ENCODE assay signal across 16 cellular contexts in genomic region chr4:99938243-99938753, GRCh38. TPM values are rescaled to one million over a fixed set of nuclear protein-coding genes. Genes with fewer than 3 reads are reported as not detected.
A peak's percentile ranks its signal among the peaks of the same experiment; 100 is the strongest.
DNase-seq lines count a peak whose midpoint lies in the region; ATAC-seq and TF ChIP-seq lines count a peak whose summit lies in the region.
"Had no signal": no experiment of that assay in that cellular context is flagged by ENCODE, and none has a peak within 500 bp of the region (broad histone marks: within the 10 kb centered on the region; RNA-seq: fewer than 3 reads in every experiment).

No MANE protein-coding gene starts in this region.

- H2AK5ac ChIP-seq in trophoblast cell (ENCODE audit: low read length) = no peak overlapping the region

- no peak overlapping the region for H3K18ac ChIP-seq in trophoblast cell (ENCODE audit: low read length)

- no peaks in the 10 kb centered on the region for H3K27me3 Mint-ChIP-seq in activated CD8-positive, alpha-beta T cell treated with anti-CD3 and anti-CD28 coated beads for 36 hours
- H3K27me3 Mint-ChIP-seq in activated CD8-positive, alpha-beta T cell treated with anti-CD3 and anti-CD28 coated beads, Interleukin-2, amount 10 ng/mL, durations not matched to agents 7 days and 5 days (ENCODE audit: low read depth) = no peaks in the 10 kb centered on the region
- no peaks in the 10 kb centered on the region for H3K27me3 Mint-ChIP-seq in activated T-helper 1 cell treated with anti-CD3 and anti-CD28 coated beads, Interleukin-12 subunit alpha, Interleukin-12 subunit beta, Interleukin-2, Interleukin-4 antibody, amounts not matched to agents 30 ng/mL and 10 ng/mL and 1 ng/mL, durations not matched to agents 14 hours and 24 hours and 36 hours (ENCODE audit: insufficient read depth)
- H3K27me3 Mint-ChIP-seq in nephron progenitor cell (ENCODE audit: low read depth, poor library complexity) = no peaks in the 10 kb centered on the region
- H3K27me3 Mint-ChIP-seq: CD4-positive, CD25-positive, alpha-beta regulatory T cell had no signal

- peak; percentile 55 for ATAC-seq in activated CD8-positive, alpha-beta T cell treated with anti-CD3 and anti-CD28 coated beads for 36 hours
- no peak for ATAC-seq in activated CD8-positive, alpha-beta T cell treated with anti-CD3 and anti-CD28 coated beads, Interleukin-2, amount 10 ng/mL, durations not matched to agents 7 days and 5 days
- ATAC-seq: GM23338 had no signal

- H4K8ac ChIP-seq in trophoblast cell (ENCODE audit: low read depth, low read length) = no peak overlapping the region

- H3K4ac ChIP-seq in trophoblast cell (ENCODE audit: low read depth, low read length) = no peak overlapping the region

- no peak overlapping the region for H2AFZ ChIP-seq in trophoblast cell (ENCODE audit: insufficient read depth, low read length, poor library complexity)
- H2AFZ ChIP-seq: GM23338 had no signal

- H3K4me3 Mint-ChIP-seq in activated CD8-positive, alpha-beta T cell treated with anti-CD3 and anti-CD28 coated beads for 36 hours = no peak overlapping the region
- no peak overlapping the region for H3K4me3 Mint-ChIP-seq in activated CD8-positive, alpha-beta T cell treated with anti-CD3 and anti-CD28 coated beads, Interleukin-2, amount 10 ng/mL, durations not matched to agents 7 days and 5 days
- H3K4me3 Mint-ChIP-seq in activated T-helper 1 cell treated with anti-CD3 and anti-CD28 coated beads, Interleukin-12 subunit alpha, Interleukin-12 subunit beta, Interleukin-2, Interleukin-4 antibody, amounts not matched to agents 30 ng/mL and 10 ng/mL and 1 ng/mL, durations not matched to agents 14 hours and 24 hours and 36 hours = no peak overlapping the region
- no peak overlapping the region for H3K4me3 Mint-ChIP-seq in nephron progenitor cell
- H3K4me3 Mint-ChIP-seq: GM23338 had no signal

- H3K79me2 ChIP-seq in trophoblast cell (ENCODE audit: control insufficient read depth, insufficient read depth, low read length, poor library complexity) = no peaks in the 10 kb centered on the region

- H3K4me3 ChIP-seq in ovary (no peak overlapping the region), trophoblast cell (ENCODE audit: low read depth, low read length) (no peak overlapping the region)
- H3K4me3 ChIP-seq: BLaER1 treated with 17β-estradiol and CSF1 and Interleukin-3, amounts not matched to agents 10 nM and 100 nM; GM23338 had no signal

- H3K9ac ChIP-seq in trophoblast cell (ENCODE audit: low read length) = no peak overlapping the region
- H3K9ac ChIP-seq: BLaER1 treated with 17β-estradiol and CSF1 and Interleukin-3, amounts not matched to agents 10 nM and 100 nM had no signal

- TF ChIP-seq CTCF in activated CD8-positive, alpha-beta T cell treated with anti-CD3 and anti-CD28 coated beads for 36 hours (IDR thresholded peaks at IDR 0.05) = no peak
- TF ChIP-seq CTCF in nephron progenitor cell (IDR thresholded peaks at IDR 0.05) (no peak), ovary (IDR thresholded peaks at IDR 0.05) (no peak)

- DNase-seq in activated CD8-positive, alpha-beta T cell treated with anti-CD3 and anti-CD28 coated beads for 36 hours = no peak
- DNase-seq in activated CD8-positive, alpha-beta T cell treated with anti-CD3 and anti-CD28 coated beads, Interleukin-2, amount 10 ng/mL, durations not matched to agents 7 days and 5 days = no peak
- DNase-seq in NAMALWA (ENCODE audit: low spot score) (peak; percentile 6), nephron progenitor cell (no peak), UCSD-AML1 (lab: John Stamatoyannopoulos, UW; ENCODE audit: unreplicated experiment) (no peak), ovary (no peak), trophoblast cell (no peak)
- DNase-seq in activated T-helper 1 cell treated with anti-CD3 and anti-CD28 coated beads, Interleukin-12 subunit alpha, Interleukin-12 subunit beta, Interleukin-2, Interleukin-4 antibody, amounts not matched to agents 30 ng/mL and 10 ng/mL and 1 ng/mL, durations not matched to agents 14 hours and 24 hours and 36 hours (ENCODE audit: low spot score) = no peak
- DNase-seq: 8988T; ACHN; Calu3; CD4-positive, CD25-positive, alpha-beta regulatory T cell; DMS 273 treated with DMSO at 0.1 percent for 48 hours; H7 had no signal

- no peak overlapping the region for H2BK12ac ChIP-seq in trophoblast cell (ENCODE audit: low read length)

- H3K23ac ChIP-seq in trophoblast cell (ENCODE audit: low read length) = no peak overlapping the region

- no peak for TF ChIP-seq POLR2A in ovary (IDR thresholded peaks at IDR 0.05)

- H3K79me1 ChIP-seq in trophoblast cell (ENCODE audit: low read length) = no peaks in the 10 kb centered on the region

- peaks cover 53% of the 10 kb centered on the region for H3K36me3 Mint-ChIP-seq in activated CD8-positive, alpha-beta T cell treated with anti-CD3 and anti-CD28 coated beads for 36 hours (ENCODE audit: low read depth)
- peaks cover 53% of the 10 kb centered on the region for H3K36me3 Mint-ChIP-seq in activated CD8-positive, alpha-beta T cell treated with anti-CD3 and anti-CD28 coated beads, Interleukin-2, amount 10 ng/mL, durations not matched to agents 7 days and 5 days (ENCODE audit: low read depth)
- peaks cover 42% of the 10 kb centered on the region for H3K36me3 Mint-ChIP-seq in activated T-helper 1 cell treated with anti-CD3 and anti-CD28 coated beads, Interleukin-12 subunit alpha, Interleukin-12 subunit beta, Interleukin-2, Interleukin-4 antibody, amounts not matched to agents 30 ng/mL and 10 ng/mL and 1 ng/mL, durations not matched to agents 14 hours and 24 hours and 36 hours (ENCODE audit: low read depth)
- H3K36me3 Mint-ChIP-seq in nephron progenitor cell (ENCODE audit: low read depth) = peaks cover 81% of the 10 kb centered on the region

- H3K36me3 ChIP-seq in ovary = no peaks in the 10 kb centered on the region
- peaks cover 0 to 1% of the 10 kb centered on the region in 2 experiments for H3K36me3 ChIP-seq in trophoblast cell (ENCODE audit: control insufficient read depth in 1 of 2, insufficient read depth in 2 of 2, low read length in 2 of 2)

- peaks cover 36% of the 10 kb centered on the region for H3K4me1 Mint-ChIP-seq in activated CD8-positive, alpha-beta T cell treated with anti-CD3 and anti-CD28 coated beads for 36 hours (ENCODE audit: low read depth)
- peaks cover 29% of the 10 kb centered on the region for H3K4me1 Mint-ChIP-seq in activated CD8-positive, alpha-beta T cell treated with anti-CD3 and anti-CD28 coated beads, Interleukin-2, amount 10 ng/mL, durations not matched to agents 7 days and 5 days (ENCODE audit: low read depth)
- peaks cover 21% of the 10 kb centered on the region for H3K4me1 Mint-ChIP-seq in activated T-helper 1 cell treated with anti-CD3 and anti-CD28 coated beads, Interleukin-12 subunit alpha, Interleukin-12 subunit beta, Interleukin-2, Interleukin-4 antibody, amounts not matched to agents 30 ng/mL and 10 ng/mL and 1 ng/mL, durations not matched to agents 14 hours and 24 hours and 36 hours (ENCODE audit: low read depth)
- H3K4me1 Mint-ChIP-seq in nephron progenitor cell = peaks cover 6% of the 10 kb centered on the region
- H3K4me1 Mint-ChIP-seq: GM23338 had no signal

- no peak overlapping the region for H3K14ac ChIP-seq in trophoblast cell (ENCODE audit: low read length)

- H2BK5ac ChIP-seq in trophoblast cell (ENCODE audit: low read depth, low read length, poor library complexity) = no peak overlapping the region

- no peak overlapping the region for H3K27ac ChIP-seq in ovary
- no peak overlapping the region for H3K27ac ChIP-seq in trophoblast cell (ENCODE audit: low read depth, low read length)
- H3K27ac ChIP-seq: BLaER1 treated with 17β-estradiol and CSF1 and Interleukin-3, amounts not matched to agents 10 nM and 100 nM had no signal

- H2BK120ac ChIP-seq in trophoblast cell (ENCODE audit: insufficient read depth, low read length, poor library complexity) = no peak overlapping the region

- no peak overlapping the region for H4K12ac ChIP-seq in trophoblast cell (ENCODE audit: low read depth, low read length)

- H3K4me2 ChIP-seq in trophoblast cell (ENCODE audit: low read length) = no peak overlapping the region
- H3K4me2 ChIP-seq: BLaER1 treated with 17β-estradiol and CSF1 and Interleukin-3, amounts not matched to agents 10 nM and 100 nM; GM23338 had no signal

- 92 to 94% (median 93%) methylated on average over 3 of the region's 3 CpGs for WGBS in ovary, 3 donors
- WGBS in trophoblast cell (ENCODE audit: extremely low coverage, insufficient coverage, insufficient read length) = 100% methylated on average over 1 of the region's 3 CpGs

- TF ChIP-seq EP300 in ovary (IDR thresholded peaks at IDR 0.05) = no peak

- peak overlapping the region; percentile 50 for H3K27ac Mint-ChIP-seq in activated CD8-positive, alpha-beta T cell treated with anti-CD3 and anti-CD28 coated beads for 36 hours
- no peak overlapping the region for H3K27ac Mint-ChIP-seq in activated CD8-positive, alpha-beta T cell treated with anti-CD3 and anti-CD28 coated beads, Interleukin-2, amount 10 ng/mL, durations not matched to agents 7 days and 5 days
- peak overlapping the region; percentile 46 for H3K27ac Mint-ChIP-seq in activated T-helper 1 cell treated with anti-CD3 and anti-CD28 coated beads, Interleukin-12 subunit alpha, Interleukin-12 subunit beta, Interleukin-2, Interleukin-4 antibody, amounts not matched to agents 30 ng/mL and 10 ng/mL and 1 ng/mL, durations not matched to agents 14 hours and 24 hours and 36 hours
- H3K27ac Mint-ChIP-seq in nephron progenitor cell = peak overlapping the region; percentile 17
- H3K27ac Mint-ChIP-seq: GM23338 had no signal

- POLR2A ChIA-PET in activated CD8-positive, alpha-beta T cell treated with anti-CD3 and anti-CD28 coated beads for 36 hours (lab: Charles Lee) = no interaction called here
- POLR2A ChIA-PET in activated CD8-positive, alpha-beta T cell treated with anti-CD3 and anti-CD28 coated beads, Interleukin-2, amount 10 ng/mL, durations not matched to agents 7 days and 5 days (lab: Charles Lee) = no interaction called here

- H3K9me3 Mint-ChIP-seq in activated CD8-positive, alpha-beta T cell treated with anti-CD3 and anti-CD28 coated beads for 36 hours = peaks cover 11% of the 10 kb centered on the region
- peaks cover 11% of the 10 kb centered on the region for H3K9me3 Mint-ChIP-seq in activated CD8-positive, alpha-beta T cell treated with anti-CD3 and anti-CD28 coated beads, Interleukin-2, amount 10 ng/mL, durations not matched to agents 7 days and 5 days (ENCODE audit: insufficient read depth)
- peaks cover 19% of the 10 kb centered on the region for H3K9me3 Mint-ChIP-seq in activated T-helper 1 cell treated with anti-CD3 and anti-CD28 coated beads, Interleukin-12 subunit alpha, Interleukin-12 subunit beta, Interleukin-2, Interleukin-4 antibody, amounts not matched to agents 30 ng/mL and 10 ng/mL and 1 ng/mL, durations not matched to agents 14 hours and 24 hours and 36 hours
- peaks cover 54% of the 10 kb centered on the region for H3K9me3 Mint-ChIP-seq in nephron progenitor cell

- CTCF ChIA-PET in activated CD8-positive, alpha-beta T cell treated with anti-CD3 and anti-CD28 coated beads for 36 hours (lab: Charles Lee) = interaction anchor here (0.7 to 1.8 kb wide), 2 partner anchors 11 to 1531 kb away, joined by 3 to 6 read pairs; no protein-coding TSS in a partner anchor
- CTCF ChIA-PET in activated CD8-positive, alpha-beta T cell treated with anti-CD3 and anti-CD28 coated beads, Interleukin-2, amount 10 ng/mL, durations not matched to agents 7 days and 5 days (lab: Charles Lee) = interaction anchor here (1.5 kb wide), 1 partner anchor 11 kb away, joined by 4 read pairs; no protein-coding TSS in a partner anchor

- H3K9me3 ChIP-seq in ovary (no peaks in the 10 kb centered on the region), trophoblast cell (ENCODE audit: insufficient read depth, low read depth, low read length) (no peaks in the 10 kb centered on the region)

- intact Hi-C loops in activated CD8-positive, alpha-beta T cell treated with anti-CD3 and anti-CD28 coated beads for 36 hours (cut with micrococcal nuclease) = no loop called here
- intact Hi-C loops in activated T-helper 1 cell treated with anti-CD3 and anti-CD28 coated beads, Interleukin-12 subunit alpha, Interleukin-12 subunit beta, Interleukin-2, Interleukin-4 antibody, amounts not matched to agents 30 ng/mL and 10 ng/mL and 1 ng/mL, durations not matched to agents 14 hours and 24 hours and 36 hours (cut with micrococcal nuclease) = no loop called here
- intact Hi-C loops in ovary (cut with DNase I) = no loop called here

- H4K91ac ChIP-seq in trophoblast cell (ENCODE audit: low read depth, low read length) = no peak overlapping the region

- no peaks in the 10 kb centered on the region for H3K27me3 ChIP-seq in ovary
- H3K27me3 ChIP-seq in trophoblast cell (ENCODE audit: insufficient read depth, low read length) = no peaks in the 10 kb centered on the region
- H3K27me3 ChIP-seq: BLaER1 treated with 17β-estradiol and CSF1 and Interleukin-3, amounts not matched to agents 10 nM and 100 nM had no signal

- H3K4me1 ChIP-seq in ovary (ENCODE audit: insufficient read depth) (no peaks in the 10 kb centered on the region), trophoblast cell (ENCODE audit: control insufficient read depth in 1 of 2, insufficient read depth in 2 of 2, low read length in 2 of 2) (no peaks in the 10 kb centered on the region)

RNA-seq across cellular contexts. Expression of gene DNAJB14, which starts 8.1 kb away (rescaled TPM):
- 10 to 100 TPM; 40.0 to 42.5 TPM for total RNA-seq in activated CD8-positive, alpha-beta T cell treated with anti-CD3 and anti-CD28 coated beads for 36 hours
- 10 to 100 TPM; 52.7 to 54.6 TPM for total RNA-seq in activated CD8-positive, alpha-beta T cell treated with anti-CD3 and anti-CD28 coated beads, Interleukin-2, amount 10 ng/mL, durations not matched to agents 7 days and 5 days
- 52.4 and 61.0 TPM in 2 replicates for total RNA-seq in activated T-helper 1 cell treated with anti-CD3 and anti-CD28 coated beads, Interleukin-12 subunit alpha, Interleukin-12 subunit beta, Interleukin-2, Interleukin-4 antibody, amounts not matched to agents 30 ng/mL and 10 ng/mL and 1 ng/mL, durations not matched to agents 14 hours and 24 hours and 36 hours
- total RNA-seq in ovary = 10 to 100 TPM; 24.0 to 47.8 (median 38.4) TPM
- 10 to 100 TPM; 10.5 to 15.2 TPM for polyA plus RNA-seq in ovary
- 20.7 and 23.2 TPM in 2 replicates for polyA plus RNA-seq in trophoblast cell (2013)

RNA-seq across cellular contexts. Expression of gene H2AZ1, which starts 11.8 kb away (rescaled TPM):
- total RNA-seq in activated CD8-positive, alpha-beta T cell treated with anti-CD3 and anti-CD28 coated beads for 36 hours = 100 to 1,000 TPM; 631 to 637 TPM
- total RNA-seq in activated CD8-positive, alpha-beta T cell treated with anti-CD3 and anti-CD28 coated beads, Interleukin-2, amount 10 ng/mL, durations not matched to agents 7 days and 5 days = 100 to 1,000 TPM; 603 to 643 TPM
- 447 and 450 TPM in 2 replicates for total RNA-seq in activated T-helper 1 cell treated with anti-CD3 and anti-CD28 coated beads, Interleukin-12 subunit alpha, Interleukin-12 subunit beta, Interleukin-2, Interleukin-4 antibody, amounts not matched to agents 30 ng/mL and 10 ng/mL and 1 ng/mL, durations not matched to agents 14 hours and 24 hours and 36 hours
- total RNA-seq in ovary = 100 to 1,000 TPM; 117 to 221 (median 144) TPM
- polyA plus RNA-seq in ovary = 100 to 1,000 TPM in 1 of 2 donors, 10 to 100 TPM in 1; 99.7 to 257 TPM
- 487 and 507 TPM in 2 replicates for polyA plus RNA-seq in trophoblast cell (2013)

RNA-seq across cellular contexts. Expression of gene LAMTOR3, which starts 44.1 kb away (rescaled TPM):
- total RNA-seq in activated CD8-positive, alpha-beta T cell treated with anti-CD3 and anti-CD28 coated beads for 36 hours = 10 to 100 TPM; 23.2 to 23.5 TPM
- 10 to 100 TPM; 26.8 to 28.8 TPM for total RNA-seq in activated CD8-positive, alpha-beta T cell treated with anti-CD3 and anti-CD28 coated beads, Interleukin-2, amount 10 ng/mL, durations not matched to agents 7 days and 5 days
- total RNA-seq in activated T-helper 1 cell treated with anti-CD3 and anti-CD28 coated beads, Interleukin-12 subunit alpha, Interleukin-12 subunit beta, Interleukin-2, Interleukin-4 antibody, amounts not matched to agents 30 ng/mL and 10 ng/mL and 1 ng/mL, durations not matched to agents 14 hours and 24 hours and 36 hours = 28.6 and 29.7 TPM in 2 replicates
- total RNA-seq in ovary = 10 to 100 TPM; 36.5 to 52.4 (median 43.7) TPM
- polyA plus RNA-seq in ovary = 10 to 100 TPM; 47.7 to 53.4 TPM
- polyA plus RNA-seq in trophoblast cell (2013) = 57.9 and 58.3 TPM in 2 replicates
